ENCODE assay signal across 19 cellular contexts in the genomic region with DNA sequence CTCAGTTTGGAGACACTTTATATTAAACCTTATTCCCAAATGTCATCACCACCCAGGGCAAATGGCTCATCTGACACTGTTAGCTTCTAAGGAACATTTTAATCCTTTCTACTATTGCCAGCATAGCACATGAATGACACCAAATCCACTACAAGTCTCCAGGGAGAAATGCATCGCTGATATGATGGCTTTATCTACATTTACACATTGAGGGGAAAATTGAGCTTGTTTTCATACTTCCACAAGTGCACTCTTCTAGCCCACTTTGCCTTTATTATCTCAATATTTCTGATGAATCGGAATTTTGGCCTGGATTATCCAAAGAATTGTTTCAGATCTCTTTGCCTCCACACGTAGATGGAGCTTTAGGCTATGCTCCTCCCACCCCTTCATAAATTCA.
DNase-seq lines count a peak whose midpoint lies in the region; ATAC-seq and TF ChIP-seq lines count a peak whose summit lies in the region.
"Had no signal": no experiment of that assay in that cellular context is flagged by ENCODE, and none has a peak within 500 bp of the region (broad histone marks: within the 10 kb centered on the region; RNA-seq: fewer than 3 reads in every experiment).

No MANE protein-coding gene starts in this region.

- TF ChIP-seq CTCF in KMS-11 (conservative IDR thresholded peaks at IDR 0.05; ENCODE audit: low read depth, low read length) (no peak), ovary (IDR thresholded peaks at IDR 0.05) (no peak)
- TF ChIP-seq CTCF in activated CD8-positive, alpha-beta T cell treated with anti-CD3 and anti-CD28 coated beads for 36 hours (IDR thresholded peaks at IDR 0.05) = no peak

- ATAC-seq in activated CD8-positive, alpha-beta T cell treated with anti-CD3 and anti-CD28 coated beads for 36 hours = no peak
- ATAC-seq in naive thymus-derived CD4-positive, alpha-beta T cell = no peak
- no peak for ATAC-seq in HG02642 (IDR thresholded peaks at IDR 0.05; ENCODE audit: poor library complexity, unreplicated experiment)
- ATAC-seq: A549, heart right ventricle had no signal

- peak overlapping the region; percentile 87 for H3K27ac Mint-ChIP-seq in activated CD4-positive, alpha-beta T cell treated with anti-CD3 and anti-CD28 coated beads, Interleukin-2, amount 10 ng/mL, durations not matched to agents 7 days and 5 days
- H3K27ac Mint-ChIP-seq in activated CD8-positive, alpha-beta T cell treated with anti-CD3 and anti-CD28 coated beads for 36 hours = peak overlapping the region; percentile 61
- peak overlapping the region; percentile 69 to 98 (median 93) for H3K27ac Mint-ChIP-seq in naive thymus-derived CD4-positive, alpha-beta T cell

- no peak for TF ChIP-seq POLR2A in ovary (IDR thresholded peaks at IDR 0.05)

- H3K27ac ChIP-seq in KMS-11 (peak overlapping the region; percentile 26; the same call in 1 of the 2 replicates), ovary (no peak overlapping the region)
- H3K27ac ChIP-seq in naive thymus-derived CD4-positive, alpha-beta T cell (ENCODE audit: low read depth, low read length) = peak overlapping the region; percentile 70
- H3K27ac ChIP-seq: A549, adrenal gland, cardiac muscle cell, heart right ventricle, HL-60 had no signal

- no peak for DNase-seq in activated CD4-positive, alpha-beta T cell treated with anti-CD3 and anti-CD28 coated beads, Interleukin-2, amount 10 ng/mL, durations not matched to agents 7 days and 5 days
- DNase-seq in activated CD4-positive, alpha-beta T cell treated with anti-CD3 and anti-CD28 coated beads for 48 hours = no peak
- DNase-seq in activated CD8-positive, alpha-beta T cell treated with anti-CD3 and anti-CD28 coated beads for 36 hours = no peak
- DNase-seq in naive thymus-derived CD4-positive, alpha-beta T cell = no peak
- no peak for DNase-seq in ovary
- DNase-seq in NCI-H1048 (lab: John Stamatoyannopoulos, UW) = no peak
- DNase-seq: adrenal gland, EL, heart right ventricle, NCI-H146, NCI-H345, SHP77, T1000 had no signal

- no peaks in the 10 kb centered on the region for H3K9me3 ChIP-seq in naive thymus-derived CD4-positive, alpha-beta T cell (ENCODE audit: control insufficient read depth in 2 of 3, low read length in 3 of 3)
- H3K9me3 ChIP-seq in ovary = no peaks in the 10 kb centered on the region
- H3K9me3 ChIP-seq: A549, adrenal gland, heart right ventricle had no signal

- H3K36me3 Mint-ChIP-seq in activated CD4-positive, alpha-beta T cell treated with anti-CD3 and anti-CD28 coated beads, Interleukin-2, amount 10 ng/mL, durations not matched to agents 7 days and 5 days (ENCODE audit: low read depth) = peaks cover 65% of the 10 kb centered on the region
- peaks cover 10% of the 10 kb centered on the region for H3K36me3 Mint-ChIP-seq in activated CD8-positive, alpha-beta T cell treated with anti-CD3 and anti-CD28 coated beads for 36 hours (ENCODE audit: low read depth)
- H3K36me3 Mint-ChIP-seq in naive thymus-derived CD4-positive, alpha-beta T cell = peaks cover 0 to 61% (median 16%) of the 10 kb centered on the region in 5 donors

- peaks cover 31% of the 10 kb centered on the region for H3K27me3 ChIP-seq in KMS-11 (ENCODE audit: insufficient read depth, low read depth)
- no peaks in the 10 kb centered on the region for H3K27me3 ChIP-seq in naive thymus-derived CD4-positive, alpha-beta T cell (ENCODE audit: control insufficient read depth in 2 of 2, insufficient read depth in 2 of 2, low read length in 2 of 2)
- H3K27me3 ChIP-seq in ovary = no peaks in the 10 kb centered on the region
- H3K27me3 ChIP-seq: adrenal gland had no signal

- peak overlapping the region; percentile 65 for H3K4me3 Mint-ChIP-seq in activated CD4-positive, alpha-beta T cell treated with anti-CD3 and anti-CD28 coated beads, Interleukin-2, amount 10 ng/mL, durations not matched to agents 7 days and 5 days
- H3K4me3 Mint-ChIP-seq in activated CD8-positive, alpha-beta T cell treated with anti-CD3 and anti-CD28 coated beads for 36 hours = peak overlapping the region; percentile 52
- peak overlapping the region; percentile 78 to 92 (median 86) for H3K4me3 Mint-ChIP-seq in naive thymus-derived CD4-positive, alpha-beta T cell
- H3K4me3 Mint-ChIP-seq: neural crest cell had no signal

- no peak overlapping the region for H2AFZ ChIP-seq in KMS-11 (ENCODE audit: low read depth)

- H3K9ac ChIP-seq in KMS-11 = no peak overlapping the region

- H4K20me1 ChIP-seq in KMS-11 (ENCODE audit: insufficient read depth) = no peaks in the 10 kb centered on the region

- H3K4me1 ChIP-seq in KMS-11 (ENCODE audit: low read depth, poor library complexity, severe bottlenecking) (peaks cover 38% of the 10 kb centered on the region), ovary (ENCODE audit: insufficient read depth) (no peaks in the 10 kb centered on the region)
- H3K4me1 ChIP-seq in naive thymus-derived CD4-positive, alpha-beta T cell (ENCODE audit: control insufficient read depth in 2 of 2, insufficient read depth in 2 of 2, low read length in 2 of 2) = peaks cover 55 to 68% of the 10 kb centered on the region in 2 donors
- H3K4me1 ChIP-seq: A549, adrenal gland had no signal

- no peak for TF ChIP-seq EP300 in ovary (IDR thresholded peaks at IDR 0.05)

- peak overlapping the region; percentile 92 for H3K4me2 ChIP-seq in KMS-11
- H3K4me2 ChIP-seq: A549 had no signal

- WGBS in ovary, 3 donors = 77 to 90% (median 85%) methylated on average over 3 of the region's 3 CpGs

- H3K36me3 ChIP-seq in KMS-11 (ENCODE audit: insufficient read depth) (no peaks in the 10 kb centered on the region), ovary (no peaks in the 10 kb centered on the region)
- H3K36me3 ChIP-seq in naive thymus-derived CD4-positive, alpha-beta T cell (ENCODE audit: control insufficient read depth in 2 of 3, insufficient read depth in 3 of 3, low read length in 3 of 3) = no peaks in the 10 kb centered on the region
- H3K36me3 ChIP-seq: adrenal gland, cardiac muscle cell, heart right ventricle had no signal

- peaks cover 74% of the 10 kb centered on the region for H3K4me1 Mint-ChIP-seq in activated CD4-positive, alpha-beta T cell treated with anti-CD3 and anti-CD28 coated beads, Interleukin-2, amount 10 ng/mL, durations not matched to agents 7 days and 5 days
- peaks cover 81% of the 10 kb centered on the region for H3K4me1 Mint-ChIP-seq in activated CD8-positive, alpha-beta T cell treated with anti-CD3 and anti-CD28 coated beads for 36 hours (ENCODE audit: low read depth)
- peaks cover 68 to 94% (median 89%) of the 10 kb centered on the region in 7 donors for H3K4me1 Mint-ChIP-seq in naive thymus-derived CD4-positive, alpha-beta T cell

- H3K4me3 ChIP-seq in KMS-11 (IDR thresholded peaks at IDR 0.05; ENCODE audit: insufficient read depth, low read depth, low read length) = no peak overlapping the region
- peak overlapping the region; percentile 36 for H3K4me3 ChIP-seq in naive thymus-derived CD4-positive, alpha-beta T cell (ENCODE audit: low read length)
- H3K4me3 ChIP-seq in ovary = no peak overlapping the region
- H3K4me3 ChIP-seq: A549, adrenal gland, cardiac muscle cell, heart right ventricle had no signal

- H3K79me2 ChIP-seq in KMS-11 (ENCODE audit: insufficient read depth, low read depth) = no peaks in the 10 kb centered on the region

- H3K27me3 Mint-ChIP-seq in activated CD4-positive, alpha-beta T cell treated with anti-CD3 and anti-CD28 coated beads, Interleukin-2, amount 10 ng/mL, durations not matched to agents 7 days and 5 days = peaks cover 25% of the 10 kb centered on the region
- peaks cover 3% of the 10 kb centered on the region for H3K27me3 Mint-ChIP-seq in activated CD8-positive, alpha-beta T cell treated with anti-CD3 and anti-CD28 coated beads for 36 hours
- H3K27me3 Mint-ChIP-seq in naive thymus-derived CD4-positive, alpha-beta T cell = peaks cover 0 to 42% (median 0%) of the 10 kb centered on the region in 5 donors

- peaks cover 6% of the 10 kb centered on the region for H3K9me3 Mint-ChIP-seq in activated CD4-positive, alpha-beta T cell treated with anti-CD3 and anti-CD28 coated beads, Interleukin-2, amount 10 ng/mL, durations not matched to agents 7 days and 5 days
- no peaks in the 10 kb centered on the region for H3K9me3 Mint-ChIP-seq in activated CD8-positive, alpha-beta T cell treated with anti-CD3 and anti-CD28 coated beads for 36 hours
- no peaks in the 10 kb centered on the region for H3K9me3 Mint-ChIP-seq in naive thymus-derived CD4-positive, alpha-beta T cell
- H3K9me3 Mint-ChIP-seq: neural crest cell had no signal

- CTCF ChIA-PET in activated CD4-positive, alpha-beta T cell treated with anti-CD3 and anti-CD28 coated beads, Interleukin-2, amount 10 ng/mL, durations not matched to agents 7 days and 5 days (lab: Charles Lee) = interaction anchor here (0.8 to 3.0 kb wide), 9 partner anchors 10 to 84 kb away, joined by 3 to 15 read pairs (median 5); no protein-coding TSS in a partner anchor
- CTCF ChIA-PET in activated CD8-positive, alpha-beta T cell treated with anti-CD3 and anti-CD28 coated beads for 36 hours (lab: Charles Lee) = interaction anchor here (0.6 to 4.0 kb wide), 13 partner anchors 10 to 866 kb away, joined by 3 to 22 read pairs (median 5); no protein-coding TSS in a partner anchor
- CTCF ChIA-PET in naive thymus-derived CD4-positive, alpha-beta T cell (lab: Charles Lee) = interaction anchor here (0.6 to 1.6 kb wide), 4 partner anchors 10 to 84 kb away, joined by 3 to 5 read pairs (median 4); no protein-coding TSS in a partner anchor

- POLR2A ChIA-PET in activated CD4-positive, alpha-beta T cell treated with anti-CD3 and anti-CD28 coated beads, Interleukin-2, amount 10 ng/mL, durations not matched to agents 7 days and 5 days (lab: Charles Lee) = interaction anchor here (1.0 kb wide), 2 partner anchors 10 to 166 kb away, joined by 3 to 4 read pairs; no protein-coding TSS in a partner anchor
- POLR2A ChIA-PET in activated CD8-positive, alpha-beta T cell treated with anti-CD3 and anti-CD28 coated beads for 36 hours (lab: Charles Lee) = interaction anchor here (0.7 to 3.9 kb wide), 12 partner anchors 10 to 122 kb away, joined by 3 to 28 read pairs (median 6); no protein-coding TSS in a partner anchor
- POLR2A ChIA-PET in naive thymus-derived CD4-positive, alpha-beta T cell (lab: Charles Lee) = interaction anchor here (0.7 to 2.7 kb wide), 9 partner anchors 10 to 86 kb away, joined by 3 to 23 read pairs (median 6); no protein-coding TSS in a partner anchor

- intact Hi-C loops in activated CD8-positive, alpha-beta T cell treated with anti-CD3 and anti-CD28 coated beads for 36 hours (cut with micrococcal nuclease) = no loop called here
- intact Hi-C loops in naive thymus-derived CD4-positive, alpha-beta T cell (cut with micrococcal nuclease) = loop anchor here (1.0 to 2.0 kb wide), 8 partner anchors 10 to 85 kb away; partner anchors contain the start of gene RUNX1 (in 1 of the 2)
- intact Hi-C loops in ovary (cut with DNase I) = no loop called here

Comparison
In these comparisons a context has a peak if more than half of its experiments do, and no peak if none do; other contexts are left out.
1. H3K27ac ChIP-seq: peak in KMS-11 (single experiment) and naive thymus-derived CD4-positive, alpha-beta T cell (single experiment); none in ovary (0 of 2).
2. intact Hi-C loops: an anchor here in naive thymus-derived CD4-positive, alpha-beta T cell (1.0 to 2.0 kb wide); none called in activated CD8-positive, alpha-beta T cell treated with anti-CD3 and anti-CD28 coated beads for 36 hours and ovary.
3. Peak in every context shown above with its lines, with median percentiles within 50 percentile points of each other: H3K27ac Mint-ChIP-seq and H3K4me3 Mint-ChIP-seq.